ENCODE assay signal across 8 cellular contexts in genomic region chr19:47274071-47274890, GRCh38. TPM values are rescaled to one million over a fixed set of nuclear protein-coding genes. Genes with fewer than 3 reads are reported as not detected.
DNase-seq lines count a peak whose midpoint lies in the region; ATAC-seq and TF ChIP-seq lines count a peak whose summit lies in the region.

TSS of gene INAFM1 (plus strand) at chr19:47274885. CDS start at chr19:47274920, 35 bp downstream.

- H3K4me3 ChIP-seq in GM12865 (ENCODE audit: low read depth, low read length) (peak within 1 kb of the TSS; percentile 100), psoas muscle (peak within 1 kb of the TSS; percentile 62), urinary bladder (ENCODE audit: low read depth, low read length) (peak within 1 kb of the TSS; percentile 68)

- H3K27ac ChIP-seq in psoas muscle (peak within 1 kb of the TSS; percentile 85), urinary bladder (ENCODE audit: low read depth) (peak within 1 kb of the TSS; percentile 98)

- peak; percentile 98 for DNase-seq in GM12865 (ENCODE audit: low read depth)
- peak; percentile 75 for DNase-seq in NCI-H1694 treated with DMSO at 0.1 percent for 48 hours (lab: John Stamatoyannopoulos, UW)
- peak; percentile 85 for DNase-seq in amniotic epithelial cell (ENCODE audit: low read depth)
- peak; percentile 99 for DNase-seq in left ventricle myocardium superior
- DNase-seq in psoas muscle: peak; percentile 97 to 98

- no peaks in the 10 kb centered on the region for H3K9me3 ChIP-seq in psoas muscle

- peaks cover 8% of the 10 kb centered on the region for H3K4me1 ChIP-seq in psoas muscle
- peaks cover 2% of the 10 kb centered on the region for H3K4me1 ChIP-seq in urinary bladder (ENCODE audit: insufficient read depth)

- ATAC-seq in HG02840 (IDR thresholded peaks at IDR 0.05; ENCODE audit: low FRiP score, unreplicated experiment): peak; percentile 44
- ATAC-seq in left ventricle myocardium superior: peak; percentile 83
- ATAC-seq in psoas muscle: peak; percentile 82 to 91 (median 86)

- intact Hi-C loops in T-helper 1 cell treated with Interleukin-12 subunit alpha and Interleukin-12 subunit beta and Interleukin-4 antibody, amounts not matched to agents 30 ng/mL and 1 ng/mL, for 36 hours (cut with micrococcal nuclease): loop anchor here (1.0 to 10.0 kb wide), 17 partner anchors 17 to 1841 kb away; partner anchors contain the start of genes ARHGAP35, BICRA, C19orf73 and DHX34
- intact Hi-C loops in left ventricle myocardium superior (cut with micrococcal nuclease) (no loop called here), psoas muscle (cut with DNase I) (loop anchor here in 1 of 2 donors (1.0 kb wide), 1 partner anchor 17 kb away; no protein-coding TSS in a partner anchor)

- TF ChIP-seq CTCF in GM12865 (IDR thresholded peaks at IDR 0.05; ENCODE audit: insufficient read depth, low read depth, low read length, missing control alignments) (no peak), psoas muscle (IDR thresholded peaks at IDR 0.05) (no peak)

- peaks cover 12 to 34% of the 10 kb centered on the region in 2 donors for H3K36me3 ChIP-seq in psoas muscle (ENCODE audit: insufficient read depth in 1 of 2, low read depth in 1 of 2)
- no peaks in the 10 kb centered on the region for H3K36me3 ChIP-seq in urinary bladder (ENCODE audit: insufficient read depth)

- 2% methylated on average over 42 to 71 of the region's 72 CpGs for WGBS in psoas muscle, 3 donors
- WGBS in urinary bladder: 2% methylated on average over 72 of the region's 72 CpGs

- H3K27me3 ChIP-seq in psoas muscle (ENCODE audit: insufficient read depth in 3 of 3, low read length in 2 of 3): no peaks in the 10 kb centered on the region

RNA-seq across cellular contexts. Expression of gene INAFM1, which starts in this region (rescaled TPM):
- total RNA-seq in T-helper 1 cell treated with Interleukin-12 subunit alpha and Interleukin-12 subunit beta and Interleukin-4 antibody, amounts not matched to agents 30 ng/mL and 1 ng/mL, for 36 hours: 10.3 and 10.6 TPM in 2 replicates
- total RNA-seq in left ventricle myocardium superior (12.7 TPM), psoas muscle (10 to 100 TPM; 13.6 to 18.9 (median 15.8) TPM), urinary bladder (2.8 TPM)
- polyA plus RNA-seq in psoas muscle (10 to 100 TPM in 1 of 3 donors, 1 to 10 TPM in 2; 3.6 to 21.2 (median 9.9) TPM), urinary bladder (32.0 TPM)

Comparison
In these comparisons a context has a peak if more than half of its experiments do, and no peak if none do; other contexts are left out.
1. Peak in every context shown above with its lines: DNase-seq, ATAC-seq, H3K4me3 ChIP-seq and H3K27ac ChIP-seq.